In genomic region chr3:41715376-41715775, GRCh38 we compare ENCODE assay signal across 21 cellular contexts.
"Had no signal": no experiment of that assay in that cellular context is flagged by ENCODE, and none has a peak within 500 bp of the region (broad histone marks: within the 10 kb centered on the region; RNA-seq: fewer than 3 reads in every experiment).

No MANE protein-coding gene starts in this region.

- H3K4me1 ChIP-seq: body of pancreas, Peyer's patch had no signal

- DNase-seq: activated CD4-positive, alpha-beta T cell treated with anti-CD3 and anti-CD28 coated beads for 48 hours; activated CD4-positive, alpha-beta T cell treated with anti-CD3 and anti-CD28 coated beads, Interleukin-2, amount 50 U/mL, for 4 hours; activated CD8-positive, alpha-beta memory T cell treated with anti-CD3 and anti-CD28 coated beads, Interleukin-2, amount 50 U/mL, for 48 hours; activated CD8-positive, alpha-beta T cell treated with anti-CD3 and anti-CD28 coated beads, Interleukin-2, amount 10 ng/mL, durations not matched to agents 7 days and 5 days; activated naive CD4-positive, alpha-beta T cell treated with anti-CD3 and anti-CD28 coated beads, Interleukin-2, amount 50 U/mL, for 16 hours; activated naive CD8-positive, alpha-beta T cell treated with anti-CD3 and anti-CD28 coated beads, Interleukin-2, amount 10 ng/mL, durations not matched to agents 7 days and 5 days; activated T-cell treated with anti-CD3 and anti-CD28 coated beads, Interleukin-2, amount 50 U/mL, for 1 hour; adrenal gland; anterior cingulate cortex; body of pancreas; central memory CD4-positive, alpha-beta T cell; MG63; MV-4-11; NCI-H1092 treated with DMSO at 0.1 percent for 48 hours; NCI-H1417 treated with DMSO at 0.1 percent for 48 hours; NCI-H1694 treated with DMSO at 0.1 percent for 48 hours; NCI-H2029 treated with DMSO at 0.1 percent for 48 hours; NCI-H446; Peyer's patch; SHP77 treated with DMSO at 0.1 percent for 48 hours had no signal

- H3K27ac ChIP-seq: adrenal gland, body of pancreas, Peyer's patch had no signal

- H3K27me3 ChIP-seq: adrenal gland, body of pancreas, MG63, Peyer's patch had no signal

- H3K36me3 ChIP-seq: adrenal gland, MG63, Peyer's patch had no signal

- H3K9me3 ChIP-seq: adrenal gland, body of pancreas, MG63, Peyer's patch had no signal

- H3K4me3 ChIP-seq: adrenal gland, body of pancreas, MG63, Peyer's patch had no signal

- ATAC-seq: activated CD4-positive, CD25-positive, alpha-beta regulatory T cell treated with anti-CD3 and anti-CD28 coated beads, Interleukin-2, amount 50 U/mL, for 24 hours; activated CD8-positive, alpha-beta T cell treated with anti-CD3 and anti-CD28 coated beads, Interleukin-2, amount 10 ng/mL, durations not matched to agents 7 days and 5 days; body of pancreas had no signal
